13 cellular contexts compared by ENCODE assay signal in the genomic region with DNA sequence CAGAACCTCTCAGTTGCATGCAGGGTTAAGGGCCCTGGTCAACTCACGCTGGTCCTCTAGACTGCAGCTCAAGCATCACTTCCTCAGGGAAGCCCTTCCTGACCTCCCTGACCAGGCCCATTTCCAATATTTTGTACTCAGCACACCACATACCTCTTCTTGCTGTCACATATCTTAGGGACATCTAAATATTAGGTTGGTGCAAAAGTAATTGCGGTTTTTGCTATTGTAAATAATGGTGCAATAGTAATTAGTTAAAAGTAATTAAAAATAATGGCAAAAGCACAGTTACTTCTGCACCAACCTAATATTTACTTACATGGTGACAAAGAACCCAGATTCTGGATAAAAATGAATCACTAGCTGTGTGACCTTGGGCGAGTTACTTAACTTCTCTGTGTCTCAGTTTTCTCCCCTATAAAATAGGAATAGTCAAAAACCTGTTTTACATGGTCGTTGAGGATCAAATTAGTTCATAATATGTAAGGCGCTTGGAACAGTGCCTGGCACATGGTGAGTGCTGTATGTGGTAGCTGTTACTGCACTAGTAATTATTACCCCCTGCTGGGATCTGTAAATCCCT.
DNase-seq lines count a peak whose midpoint lies in the region; ATAC-seq lines count a peak whose summit lies in the region.
"Had no signal": no experiment of that assay in that cellular context is flagged by ENCODE, and none has a peak within 500 bp of the region (broad histone marks: within the 10 kb centered on the region; RNA-seq: fewer than 3 reads in every experiment).

No MANE protein-coding gene starts in this region.

- DNase-seq in activated CD4-positive, alpha-beta T cell treated with anti-CD3 and anti-CD28 coated beads, Interleukin-2, amount 10 ng/mL, durations not matched to agents 7 days and 5 days: no peak
- no peak for DNase-seq in activated CD4-positive, alpha-beta T cell treated with anti-CD3 and anti-CD28 coated beads for 36 hours
- DNase-seq in CD4-positive, alpha-beta memory T cell: no peak
- no peak for DNase-seq in T-helper 17 cell
- DNase-seq in naive thymus-derived CD4-positive, alpha-beta T cell: no peak
- DNase-seq in NCI-H82 treated with DMSO at 0.1 percent for 48 hours (lab: John Stamatoyannopoulos, UW; ENCODE audit: unreplicated experiment): no peak
- DNase-seq: activated CD4-positive, alpha-beta T cell treated with anti-CD3 and anti-CD28 coated beads, Interleukin-2, amount 10 ng/mL, durations not matched to agents 24 days and 14 days; central memory CD4-positive, alpha-beta T cell; left ventricle myocardium superior; NCI-H526; stimulated activated CD4-positive, alpha-beta T cell treated with anti-CD3 and anti-CD28 coated beads, Interleukin-15, amount 100 ng/mL, for 24 hours had no signal

- ATAC-seq in activated CD4-positive, alpha-beta T cell treated with anti-CD3 and anti-CD28 coated beads for 36 hours: no peak
- ATAC-seq in T-helper 17 cell (no peak), GM19035 (IDR thresholded peaks at IDR 0.05; ENCODE audit: unreplicated experiment) (no peak), HG03469 (IDR thresholded peaks at IDR 0.05; ENCODE audit: unreplicated experiment) (no peak)
- no peak for ATAC-seq in naive thymus-derived CD4-positive, alpha-beta T cell
- ATAC-seq: left ventricle myocardium superior had no signal

- CTCF ChIA-PET in activated CD4-positive, alpha-beta T cell treated with anti-CD3 and anti-CD28 coated beads, Interleukin-2, amount 10 ng/mL, durations not matched to agents 7 days and 5 days (lab: Charles Lee): no interaction called here
- CTCF ChIA-PET in activated CD4-positive, alpha-beta T cell treated with anti-CD3 and anti-CD28 coated beads for 36 hours (lab: Charles Lee): interaction anchor here (0.6 to 6.0 kb wide), 5 partner anchors 23 to 541 kb away, joined by 3 to 35 read pairs (median 5); no protein-coding TSS in a partner anchor
- CTCF ChIA-PET in CD4-positive, alpha-beta memory T cell (lab: Charles Lee; ENCODE audit: partially characterized antibody): interaction anchor here (0.6 to 19.6 kb wide), 10 partner anchors 10 to 371 kb away, joined by 3 to 472 read pairs (median 4); no protein-coding TSS in a partner anchor
- CTCF ChIA-PET in naive thymus-derived CD4-positive, alpha-beta T cell (lab: Charles Lee): interaction anchor here (0.7 to 14.0 kb wide), 6 partner anchors 15 to 210 kb away, joined by 3 to 224 read pairs (median 5); no protein-coding TSS in a partner anchor

- H3K27me3 Mint-ChIP-seq in activated CD4-positive, alpha-beta T cell treated with anti-CD3 and anti-CD28 coated beads, Interleukin-2, amount 10 ng/mL, durations not matched to agents 7 days and 5 days: no peaks in the 10 kb centered on the region
- no peaks in the 10 kb centered on the region for H3K27me3 Mint-ChIP-seq in activated CD4-positive, alpha-beta T cell treated with anti-CD3 and anti-CD28 coated beads for 36 hours
- H3K27me3 Mint-ChIP-seq in CD4-positive, alpha-beta memory T cell: no peaks in the 10 kb centered on the region
- no peaks in the 10 kb centered on the region for H3K27me3 Mint-ChIP-seq in T-helper 17 cell
- H3K27me3 Mint-ChIP-seq in naive thymus-derived CD4-positive, alpha-beta T cell: no peaks in the 10 kb centered on the region
- H3K27me3 Mint-ChIP-seq: activated CD4-positive, alpha-beta T cell treated with anti-CD3 and anti-CD28 coated beads, Interleukin-2, amount 10 ng/mL, durations not matched to agents 24 days and 14 days had no signal

- H3K27me3 ChIP-seq in CD4-positive, alpha-beta memory T cell (ENCODE audit: insufficient read depth, low read length): no peaks in the 10 kb centered on the region
- no peaks in the 10 kb centered on the region for H3K27me3 ChIP-seq in naive thymus-derived CD4-positive, alpha-beta T cell (ENCODE audit: control insufficient read depth in 2 of 2, insufficient read depth in 2 of 2, low read length in 2 of 2)

- no peaks in the 10 kb centered on the region for H3K9me3 Mint-ChIP-seq in activated CD4-positive, alpha-beta T cell treated with anti-CD3 and anti-CD28 coated beads, Interleukin-2, amount 10 ng/mL, durations not matched to agents 7 days and 5 days
- H3K9me3 Mint-ChIP-seq in activated CD4-positive, alpha-beta T cell treated with anti-CD3 and anti-CD28 coated beads for 36 hours (ENCODE audit: low read depth): no peaks in the 10 kb centered on the region
- no peaks in the 10 kb centered on the region for H3K9me3 Mint-ChIP-seq in CD4-positive, alpha-beta memory T cell
- H3K9me3 Mint-ChIP-seq in naive thymus-derived CD4-positive, alpha-beta T cell: no peaks in the 10 kb centered on the region
- H3K9me3 Mint-ChIP-seq: activated CD4-positive, alpha-beta T cell treated with anti-CD3 and anti-CD28 coated beads, Interleukin-2, amount 10 ng/mL, durations not matched to agents 24 days and 14 days had no signal

- no peaks in the 10 kb centered on the region for H3K36me3 ChIP-seq in CD4-positive, alpha-beta memory T cell (ENCODE audit: insufficient read depth, low read length)
- H3K36me3 ChIP-seq in naive thymus-derived CD4-positive, alpha-beta T cell (ENCODE audit: control insufficient read depth in 2 of 3, insufficient read depth in 3 of 3, low read length in 3 of 3): no peaks in the 10 kb centered on the region

- H3K36me3 Mint-ChIP-seq in activated CD4-positive, alpha-beta T cell treated with anti-CD3 and anti-CD28 coated beads, Interleukin-2, amount 10 ng/mL, durations not matched to agents 7 days and 5 days (ENCODE audit: low read depth): peaks cover 3% of the 10 kb centered on the region
- peaks cover 2% of the 10 kb centered on the region for H3K36me3 Mint-ChIP-seq in activated CD4-positive, alpha-beta T cell treated with anti-CD3 and anti-CD28 coated beads for 36 hours (ENCODE audit: low read depth)
- peaks cover 7 to 9% of the 10 kb centered on the region in 2 donors for H3K36me3 Mint-ChIP-seq in CD4-positive, alpha-beta memory T cell
- H3K36me3 Mint-ChIP-seq in T-helper 17 cell (ENCODE audit: low read depth): peaks cover 2% of the 10 kb centered on the region
- peaks cover 0 to 7% (median 0%) of the 10 kb centered on the region in 5 donors for H3K36me3 Mint-ChIP-seq in naive thymus-derived CD4-positive, alpha-beta T cell

- peak overlapping the region; percentile 94 for H3K27ac Mint-ChIP-seq in activated CD4-positive, alpha-beta T cell treated with anti-CD3 and anti-CD28 coated beads, Interleukin-2, amount 10 ng/mL, durations not matched to agents 7 days and 5 days
- no peak overlapping the region for H3K27ac Mint-ChIP-seq in activated CD4-positive, alpha-beta T cell treated with anti-CD3 and anti-CD28 coated beads for 36 hours
- peak overlapping the region; percentile 89 to 97 (median 95) for H3K27ac Mint-ChIP-seq in CD4-positive, alpha-beta memory T cell
- peak overlapping the region; percentile 86 for H3K27ac Mint-ChIP-seq in T-helper 17 cell
- peak overlapping the region; percentile 79 to 98 (median 93) for H3K27ac Mint-ChIP-seq in naive thymus-derived CD4-positive, alpha-beta T cell

- POLR2A ChIA-PET in activated CD4-positive, alpha-beta T cell treated with anti-CD3 and anti-CD28 coated beads, Interleukin-2, amount 10 ng/mL, durations not matched to agents 7 days and 5 days (lab: Charles Lee): no interaction called here
- POLR2A ChIA-PET in activated CD4-positive, alpha-beta T cell treated with anti-CD3 and anti-CD28 coated beads for 36 hours (lab: Charles Lee): no interaction called here
- POLR2A ChIA-PET in CD4-positive, alpha-beta memory T cell (lab: Charles Lee; ENCODE audit: partially characterized antibody): interaction anchor here (1.0 to 2.5 kb wide), 3 partner anchors 134 to 209 kb away, joined by 4 to 14 read pairs (median 5); no protein-coding TSS in a partner anchor
- POLR2A ChIA-PET in naive thymus-derived CD4-positive, alpha-beta T cell (lab: Charles Lee): interaction anchor here (0.8 to 1.0 kb wide), 2 partner anchors 187 to 551 kb away, joined by 3 to 5 read pairs; no protein-coding TSS in a partner anchor

- H3K4me1 ChIP-seq in CD4-positive, alpha-beta memory T cell (ENCODE audit: insufficient read depth, low read length): peaks cover 54% of the 10 kb centered on the region
- peaks cover 43 to 58% of the 10 kb centered on the region in 2 donors for H3K4me1 ChIP-seq in naive thymus-derived CD4-positive, alpha-beta T cell (ENCODE audit: control insufficient read depth in 2 of 2, insufficient read depth in 2 of 2, low read length in 2 of 2)

- intact Hi-C loops in activated CD4-positive, alpha-beta T cell treated with anti-CD3 and anti-CD28 coated beads for 36 hours (cut with DNase I, micrococcal nuclease): loop anchor here in 1 of 2 experiments (5.0 kb wide), 1 partner anchor 61 kb away; no protein-coding TSS in a partner anchor
- intact Hi-C loops in CD4-positive, alpha-beta memory T cell (cut with micrococcal nuclease): loop anchor here (5.0 kb wide), 1 partner anchor 151 kb away; no protein-coding TSS in a partner anchor
- intact Hi-C loops in naive thymus-derived CD4-positive, alpha-beta T cell (cut with micrococcal nuclease): loop anchor here (5.0 to 10.0 kb wide), 3 partner anchors 61 to 338 kb away; a partner anchor contains a TSS

- H3K4me3 Mint-ChIP-seq in activated CD4-positive, alpha-beta T cell treated with anti-CD3 and anti-CD28 coated beads, Interleukin-2, amount 10 ng/mL, durations not matched to agents 7 days and 5 days: no peak overlapping the region
- H3K4me3 Mint-ChIP-seq in activated CD4-positive, alpha-beta T cell treated with anti-CD3 and anti-CD28 coated beads for 36 hours: no peak overlapping the region
- H3K4me3 Mint-ChIP-seq in CD4-positive, alpha-beta memory T cell: peak overlapping the region in 4 of 8 donors; percentile 72 to 87 (median 78)
- H3K4me3 Mint-ChIP-seq in T-helper 17 cell: peak overlapping the region; percentile 70
- peak overlapping the region; percentile 65 to 86 (median 78) for H3K4me3 Mint-ChIP-seq in naive thymus-derived CD4-positive, alpha-beta T cell

- H3K27ac ChIP-seq in CD4-positive, alpha-beta memory T cell (ENCODE audit: low read depth, low read length): no peak overlapping the region
- H3K27ac ChIP-seq in naive thymus-derived CD4-positive, alpha-beta T cell (ENCODE audit: low read depth, low read length): peak overlapping the region; percentile 66

- H3K4me1 Mint-ChIP-seq in activated CD4-positive, alpha-beta T cell treated with anti-CD3 and anti-CD28 coated beads, Interleukin-2, amount 10 ng/mL, durations not matched to agents 7 days and 5 days: peaks cover 60% of the 10 kb centered on the region
- H3K4me1 Mint-ChIP-seq in activated CD4-positive, alpha-beta T cell treated with anti-CD3 and anti-CD28 coated beads for 36 hours: peaks cover 53% of the 10 kb centered on the region
- peaks cover 49 to 72% (median 58%) of the 10 kb centered on the region in 4 donors for H3K4me1 Mint-ChIP-seq in CD4-positive, alpha-beta memory T cell
- peaks cover 54% of the 10 kb centered on the region for H3K4me1 Mint-ChIP-seq in T-helper 17 cell
- peaks cover 49 to 68% (median 58%) of the 10 kb centered on the region in 7 donors for H3K4me1 Mint-ChIP-seq in naive thymus-derived CD4-positive, alpha-beta T cell

- no peaks in the 10 kb centered on the region for H3K9me3 ChIP-seq in CD4-positive, alpha-beta memory T cell (ENCODE audit: control insufficient read depth in 1 of 2, low read length in 2 of 2)
- no peaks in the 10 kb centered on the region for H3K9me3 ChIP-seq in T-helper 17 cell (ENCODE audit: control insufficient read depth, low read length, poor library complexity, severe bottlenecking)
- H3K9me3 ChIP-seq in naive thymus-derived CD4-positive, alpha-beta T cell (ENCODE audit: control insufficient read depth in 2 of 3, low read length in 3 of 3): no peaks in the 10 kb centered on the region

- H3K4me3 ChIP-seq in CD4-positive, alpha-beta memory T cell (ENCODE audit: low read length in 2 of 2): no peak overlapping the region
- no peak overlapping the region for H3K4me3 ChIP-seq in naive thymus-derived CD4-positive, alpha-beta T cell (ENCODE audit: low read length)

Comparison
In these comparisons a context has a peak if more than half of its experiments do, and no peak if none do; other contexts are left out.
1. H3K4me3 Mint-ChIP-seq: peak in T-helper 17 cell (single experiment) and naive thymus-derived CD4-positive, alpha-beta T cell (10 of 10); none in activated CD4-positive, alpha-beta T cell treated with anti-CD3 and anti-CD28 coated beads, Interleukin-2, amount 10 ng/mL, durations not matched to agents 7 days and 5 days (single experiment) and activated CD4-positive, alpha-beta T cell treated with anti-CD3 and anti-CD28 coated beads for 36 hours (single experiment).
2. POLR2A ChIA-PET loops: an anchor here in CD4-positive, alpha-beta memory T cell (1.0 to 2.5 kb wide) and naive thymus-derived CD4-positive, alpha-beta T cell (0.8 to 1.0 kb wide); none called in activated CD4-positive, alpha-beta T cell treated with anti-CD3 and anti-CD28 coated beads, Interleukin-2, amount 10 ng/mL, durations not matched to agents 7 days and 5 days and activated CD4-positive, alpha-beta T cell treated with anti-CD3 and anti-CD28 coated beads for 36 hours.